In genomic region chr2:64374686-64375085, GRCh38 we compare ENCODE assay signal across 22 cellular contexts.
DNase-seq lines count a peak whose midpoint lies in the region; ATAC-seq and TF ChIP-seq lines count a peak whose summit lies in the region.
"Had no signal": no experiment of that assay in that cellular context is flagged by ENCODE, and none has a peak within 500 bp of the region (broad histone marks: within the 10 kb centered on the region; RNA-seq: fewer than 3 reads in every experiment).

No MANE protein-coding gene starts in this region.

- no peaks in the 10 kb centered on the region for H3K9me3 ChIP-seq in breast epithelium
- H3K9me3 ChIP-seq in stomach: no peaks in the 10 kb centered on the region
- H3K9me3 ChIP-seq in PC-9 (ENCODE audit: insufficient read depth, low read depth): 0 out of 2 replicates have a peak, but pooled peaks cover 5% of the 10 kb centered on the region
- H3K9me3 ChIP-seq: vagina had no signal

- no peak for TF ChIP-seq EP300 in stomach (IDR thresholded peaks at IDR 0.05)

- peaks cover 6% of the 10 kb centered on the region for H3K27me3 Mint-ChIP-seq in MCF 10A (ENCODE audit: insufficient read depth, unreplicated experiment)
- H3K27me3 Mint-ChIP-seq in activated CD4-positive, alpha-beta memory T cell treated with anti-CD3 and anti-CD28 coated beads, Interleukin-2, amount 10 ng/mL, durations not matched to agents 7 days and 5 days: peaks cover 7% of the 10 kb centered on the region
- peaks cover 2% of the 10 kb centered on the region for H3K27me3 Mint-ChIP-seq in activated CD8-positive, alpha-beta T cell treated with anti-CD3 and anti-CD28 coated beads, Interleukin-2, amount 10 ng/mL, durations not matched to agents 7 days and 5 days (ENCODE audit: low read depth)

- H3K36me3 ChIP-seq in breast epithelium: no peaks in the 10 kb centered on the region
- H3K36me3 ChIP-seq in stomach: no peaks in the 10 kb centered on the region
- no peaks in the 10 kb centered on the region for H3K36me3 ChIP-seq in PC-9 (ENCODE audit: low read depth)
- H3K36me3 ChIP-seq: brain microvascular endothelial cell, vagina had no signal

- H3K36me3 Mint-ChIP-seq in MCF 10A (ENCODE audit: insufficient read depth, unreplicated experiment): no peaks in the 10 kb centered on the region
- no peaks in the 10 kb centered on the region for H3K36me3 Mint-ChIP-seq in activated CD4-positive, alpha-beta memory T cell treated with anti-CD3 and anti-CD28 coated beads, Interleukin-2, amount 10 ng/mL, durations not matched to agents 7 days and 5 days (ENCODE audit: low read depth)
- H3K36me3 Mint-ChIP-seq in activated CD8-positive, alpha-beta T cell treated with anti-CD3 and anti-CD28 coated beads, Interleukin-2, amount 10 ng/mL, durations not matched to agents 7 days and 5 days (ENCODE audit: low read depth): no peaks in the 10 kb centered on the region
- H3K36me3 Mint-ChIP-seq: activated naive CD8-positive, alpha-beta T cell treated with anti-CD3 and anti-CD28 coated beads for 36 hours; naive thymus-derived CD8-positive, alpha-beta T cell had no signal

- H3K27ac ChIP-seq in breast epithelium: no peak overlapping the region
- no peak overlapping the region for H3K27ac ChIP-seq in stomach
- H3K27ac ChIP-seq in PC-9: no peak overlapping the region
- H3K27ac ChIP-seq: brain microvascular endothelial cell, vagina had no signal

- TF ChIP-seq CTCF in MCF 10A (IDR thresholded peaks at IDR 0.05; ENCODE audit: unreplicated experiment) (no peak), breast epithelium (IDR thresholded peaks at IDR 0.05) (no peak), stomach (IDR thresholded peaks at IDR 0.05) (no peak), PC-9 (conservative IDR thresholded peaks at IDR 0.05) (no peak)

- H3K4me3 Mint-ChIP-seq in MCF 10A (ENCODE audit: unreplicated experiment): no peak overlapping the region
- H3K4me3 Mint-ChIP-seq in activated CD4-positive, alpha-beta memory T cell treated with anti-CD3 and anti-CD28 coated beads, Interleukin-2, amount 10 ng/mL, durations not matched to agents 7 days and 5 days: no peak overlapping the region
- no peak overlapping the region for H3K4me3 Mint-ChIP-seq in activated CD8-positive, alpha-beta T cell treated with anti-CD3 and anti-CD28 coated beads, Interleukin-2, amount 10 ng/mL, durations not matched to agents 7 days and 5 days
- H3K4me3 Mint-ChIP-seq: activated naive CD8-positive, alpha-beta T cell treated with anti-CD3 and anti-CD28 coated beads for 36 hours; dendritic cell treated with granulocyte-macrophage colony-stimulating factor and Interleukin-4, amounts not matched to agents 40 ng/mL and 50 ng/mL, for 4 days; naive thymus-derived CD8-positive, alpha-beta T cell had no signal

- CTCF ChIA-PET in MCF 10A (lab: Yijun Ruan, JAX) (interaction anchor here (0.7 to 1.0 kb wide), 2 partner anchors 113 to 516 kb away, joined by 3 read pairs; no protein-coding TSS in a partner anchor), PC-9 (lab: Charles Lee) (no interaction called here)
- CTCF ChIA-PET in activated CD4-positive, alpha-beta memory T cell treated with anti-CD3 and anti-CD28 coated beads, Interleukin-2, amount 10 ng/mL, durations not matched to agents 7 days and 5 days (lab: Charles Lee): no interaction called here
- CTCF ChIA-PET in activated CD8-positive, alpha-beta T cell treated with anti-CD3 and anti-CD28 coated beads, Interleukin-2, amount 10 ng/mL, durations not matched to agents 7 days and 5 days (lab: Charles Lee): interaction anchor here (1.2 to 1.9 kb wide), 2 partner anchors 29 to 44 kb away, joined by 3 to 4 read pairs; no protein-coding TSS in a partner anchor

- 19 to 41% (median 39%) methylated on average over 4 of the region's 4 CpGs for WGBS in stomach, 5 donors

- ATAC-seq in left lobe of liver: peak; percentile 83
- no peak for ATAC-seq in activated CD8-positive, alpha-beta T cell treated with anti-CD3 and anti-CD28 coated beads, Interleukin-2, amount 10 ng/mL, durations not matched to agents 7 days and 5 days
- ATAC-seq: naive thymus-derived CD8-positive, alpha-beta T cell had no signal

- H3K9me2 ChIP-seq in PC-9 (ENCODE audit: insufficient read depth): no peaks in the 10 kb centered on the region

- POLR2A ChIA-PET in MCF 10A (lab: Yijun Ruan, JAX) (interaction anchor here (0.5 to 1.1 kb wide), 2 partner anchors 12 to 95 kb away, joined by 3 to 4 read pairs; no protein-coding TSS in a partner anchor), PC-9 (lab: Charles Lee; ENCODE audit: unreplicated experiment) (interaction anchor here (0.6 kb wide), 1 partner anchor 807 kb away, joined by 5 read pairs; no protein-coding TSS in a partner anchor)
- POLR2A ChIA-PET in activated CD4-positive, alpha-beta memory T cell treated with anti-CD3 and anti-CD28 coated beads, Interleukin-2, amount 10 ng/mL, durations not matched to agents 7 days and 5 days (lab: Charles Lee): no interaction called here
- POLR2A ChIA-PET in activated CD8-positive, alpha-beta T cell treated with anti-CD3 and anti-CD28 coated beads, Interleukin-2, amount 10 ng/mL, durations not matched to agents 7 days and 5 days (lab: Charles Lee): no interaction called here

- peaks cover 5% of the 10 kb centered on the region for H3K4me1 Mint-ChIP-seq in MCF 10A (ENCODE audit: insufficient read depth, unreplicated experiment)
- H3K4me1 Mint-ChIP-seq in activated CD4-positive, alpha-beta memory T cell treated with anti-CD3 and anti-CD28 coated beads, Interleukin-2, amount 10 ng/mL, durations not matched to agents 7 days and 5 days: no peaks in the 10 kb centered on the region
- no peaks in the 10 kb centered on the region for H3K4me1 Mint-ChIP-seq in activated CD8-positive, alpha-beta T cell treated with anti-CD3 and anti-CD28 coated beads, Interleukin-2, amount 10 ng/mL, durations not matched to agents 7 days and 5 days (ENCODE audit: low read depth)
- H3K4me1 Mint-ChIP-seq: activated naive CD8-positive, alpha-beta T cell treated with anti-CD3 and anti-CD28 coated beads for 36 hours; naive thymus-derived CD8-positive, alpha-beta T cell had no signal

- H3F3A ChIP-seq in PC-9 (ENCODE audit: insufficient read depth, low read depth): 0 out of 2 replicates have a peak, but pooled peaks cover 11% of the 10 kb centered on the region

- peak; percentile 76 for DNase-seq in MCF 10A (ENCODE audit: unreplicated experiment)
- no peak for DNase-seq in breast epithelium (ENCODE audit: low spot score in 2 of 2)
- DNase-seq in ecto neural progenitor cell (ENCODE audit: low spot score): peak; percentile 21
- peak; percentile 72 for DNase-seq in left lobe of liver (ENCODE audit: low spot score)
- peak; percentile 31 for DNase-seq in stomach
- no peak for DNase-seq in PC-9
- DNase-seq in activated CD4-positive, alpha-beta memory T cell treated with anti-CD3 and anti-CD28 coated beads, Interleukin-2, amount 10 ng/mL, durations not matched to agents 7 days and 5 days: no peak
- DNase-seq in activated CD8-positive, alpha-beta T cell treated with anti-CD3 and anti-CD28 coated beads, Interleukin-2, amount 10 ng/mL, durations not matched to agents 7 days and 5 days: no peak
- DNase-seq: 8988T; activated naive CD8-positive, alpha-beta T cell treated with anti-CD3 and anti-CD28 coated beads for 36 hours; brain microvascular endothelial cell; hypothalamus; islet precursor cell; naive thymus-derived CD8-positive, alpha-beta T cell; NCI-H1436; NCI-H524; SHP77; stimulated activated CD4-positive, alpha-beta T cell treated with anti-CD3 and anti-CD28 coated beads, Interleukin-12 subunit alpha, Interleukin-12 subunit beta, amount 100 ng/mL, for 4 hours; substantia nigra had no signal

- intact Hi-C loops in MCF 10A (cut with micrococcal nuclease): no loop called here
- intact Hi-C loops in breast epithelium (cut with DNase I; ENCODE audit: low total_unique reads): no loop called here
- intact Hi-C loops in stomach (cut with DNase I; ENCODE audit: low total_unique reads): no loop called here
- intact Hi-C loops in PC-9 (cut with micrococcal nuclease; ENCODE audit: unreplicated experiment): no loop called here

- H3K9me3 Mint-ChIP-seq in MCF 10A (ENCODE audit: unreplicated experiment): no peaks in the 10 kb centered on the region
- no peaks in the 10 kb centered on the region for H3K9me3 Mint-ChIP-seq in activated CD4-positive, alpha-beta memory T cell treated with anti-CD3 and anti-CD28 coated beads, Interleukin-2, amount 10 ng/mL, durations not matched to agents 7 days and 5 days
- no peaks in the 10 kb centered on the region for H3K9me3 Mint-ChIP-seq in activated CD8-positive, alpha-beta T cell treated with anti-CD3 and anti-CD28 coated beads, Interleukin-2, amount 10 ng/mL, durations not matched to agents 7 days and 5 days (ENCODE audit: insufficient read depth)
- H3K9me3 Mint-ChIP-seq: activated naive CD8-positive, alpha-beta T cell treated with anti-CD3 and anti-CD28 coated beads for 36 hours; dendritic cell treated with granulocyte-macrophage colony-stimulating factor and Interleukin-4, amounts not matched to agents 40 ng/mL and 50 ng/mL, for 4 days had no signal

- no peak for TF ChIP-seq POLR2A in breast epithelium (IDR thresholded peaks at IDR 0.05)
- no peak for TF ChIP-seq POLR2A in stomach (IDR thresholded peaks at IDR 0.05)

- H3K27ac Mint-ChIP-seq in MCF 10A (ENCODE audit: low read depth, unreplicated experiment): no peak overlapping the region
- H3K27ac Mint-ChIP-seq in activated CD4-positive, alpha-beta memory T cell treated with anti-CD3 and anti-CD28 coated beads, Interleukin-2, amount 10 ng/mL, durations not matched to agents 7 days and 5 days: no peak overlapping the region
- no peak overlapping the region for H3K27ac Mint-ChIP-seq in activated CD8-positive, alpha-beta T cell treated with anti-CD3 and anti-CD28 coated beads, Interleukin-2, amount 10 ng/mL, durations not matched to agents 7 days and 5 days
- H3K27ac Mint-ChIP-seq: activated naive CD8-positive, alpha-beta T cell treated with anti-CD3 and anti-CD28 coated beads for 36 hours; activated T-helper 2 cell treated with anti-CD3 and anti-CD28 coated beads, Interferon-gamma antibody, Interleukin-2, Interleukin-4, amounts not matched to agents 10 μg/mL and 5 μg/mL and 100 μg/mL, durations not matched to agents 14 hours and 24 hours and 36 hours; dendritic cell treated with granulocyte-macrophage colony-stimulating factor and Interleukin-4, amounts not matched to agents 40 ng/mL and 50 ng/mL, for 4 days had no signal

- H3K4me3 ChIP-seq in breast epithelium (no peak overlapping the region), stomach (no peak overlapping the region), PC-9 (no peak overlapping the region)
- H3K4me3 ChIP-seq: vagina had no signal

- BruUV-seq in MCF 10A (replicated peaks; lab: Mats Ljungman, UMichigan) (no TSS peak), PC-9 (replicated peaks; lab: Mats Ljungman, UMichigan) (no TSS peak)

- peaks cover 0 to 3% of the 10 kb centered on the region in 2 donors for H3K4me1 ChIP-seq in breast epithelium
- H3K4me1 ChIP-seq in stomach: no peaks in the 10 kb centered on the region
- H3K4me1 ChIP-seq in PC-9 (replicated peaks; ENCODE audit: insufficient read depth): 0 out of 2 replicates have a peak, but pooled peaks cover 11% of the 10 kb centered on the region
- H3K4me1 ChIP-seq: vagina had no signal

- H4K20me1 ChIP-seq in PC-9 (ENCODE audit: insufficient read depth): no peaks in the 10 kb centered on the region

- no peak overlapping the region for H2AFZ ChIP-seq in PC-9

- H3K79me2 ChIP-seq in PC-9 (ENCODE audit: low read depth): no peaks in the 10 kb centered on the region

- no peak overlapping the region for H3K4me2 ChIP-seq in PC-9

- no peaks in the 10 kb centered on the region for H3K27me3 ChIP-seq in breast epithelium
- H3K27me3 ChIP-seq in stomach: peaks cover 0 to 17% (median 0%) of the 10 kb centered on the region in 3 donors
- no peaks in the 10 kb centered on the region for H3K27me3 ChIP-seq in PC-9 (ENCODE audit: insufficient read depth, low read depth)
- H3K27me3 ChIP-seq: brain microvascular endothelial cell, vagina had no signal

Comparison
In these comparisons a context has a peak if more than half of its experiments do, and no peak if none do; other contexts are left out.
1. DNase-seq: peak in MCF 10A (single experiment), ecto neural progenitor cell (single experiment), left lobe of liver (single experiment) and stomach (single experiment); none in breast epithelium (0 of 2), PC-9 (0 of 2), activated CD4-positive, alpha-beta memory T cell treated with anti-CD3 and anti-CD28 coated beads, Interleukin-2, amount 10 ng/mL, durations not matched to agents 7 days and 5 days (single experiment) and activated CD8-positive, alpha-beta T cell treated with anti-CD3 and anti-CD28 coated beads, Interleukin-2, amount 10 ng/mL, durations not matched to agents 7 days and 5 days (single experiment).
2. CTCF ChIA-PET loops: an anchor here in MCF 10A (0.7 to 1.0 kb wide) and activated CD8-positive, alpha-beta T cell treated with anti-CD3 and anti-CD28 coated beads, Interleukin-2, amount 10 ng/mL, durations not matched to agents 7 days and 5 days (1.2 to 1.9 kb wide); none called in PC-9 and activated CD4-positive, alpha-beta memory T cell treated with anti-CD3 and anti-CD28 coated beads, Interleukin-2, amount 10 ng/mL, durations not matched to agents 7 days and 5 days.
3. POLR2A ChIA-PET loops: an anchor here in MCF 10A (0.5 to 1.1 kb wide) and PC-9 (0.6 kb wide); none called in activated CD4-positive, alpha-beta memory T cell treated with anti-CD3 and anti-CD28 coated beads, Interleukin-2, amount 10 ng/mL, durations not matched to agents 7 days and 5 days and activated CD8-positive, alpha-beta T cell treated with anti-CD3 and anti-CD28 coated beads, Interleukin-2, amount 10 ng/mL, durations not matched to agents 7 days and 5 days.